Comparison of ENCODE assay signal across 8 cellular contexts in genomic region chr1:183024352-183025337, GRCh38. TPM values are rescaled to one million over a fixed set of nuclear protein-coding genes. Genes with fewer than 3 reads are reported as not detected.
DNase-seq lines count a peak whose midpoint lies in the region; ATAC-seq and TF ChIP-seq lines count a peak whose summit lies in the region.

No MANE protein-coding gene starts in this region.

- H3K9me3 ChIP-seq in T-helper 17 cell (ENCODE audit: control insufficient read depth, low read length, poor library complexity, severe bottlenecking), result no peaks in the 10 kb centered on the region
- no peaks in the 10 kb centered on the region for H3K9me3 ChIP-seq in right cardiac atrium (ENCODE audit: control insufficient read depth, low read length)
- no peaks in the 10 kb centered on the region for H3K9me3 ChIP-seq in smooth muscle cell (replicated peaks; ENCODE audit: low read depth)

- H3K4me3 ChIP-seq in right cardiac atrium (ENCODE audit: low read length) (peak overlapping the region; percentile 97), smooth muscle cell (peak overlapping the region; percentile 72)

- peaks cover 49% of the 10 kb centered on the region for H4K20me1 ChIP-seq in smooth muscle cell (ENCODE audit: low read depth)

- H3K27me3 ChIP-seq in right cardiac atrium (ENCODE audit: control insufficient read depth, insufficient read depth) (no peaks in the 10 kb centered on the region), smooth muscle cell (ENCODE audit: low read depth) (no peaks in the 10 kb centered on the region)

- WGBS in right cardiac atrium, result 5% methylated on average over 14 of the region's 14 CpGs
- WGBS in smooth muscle cell (ENCODE audit: low lambda C conversion rate), result 9% methylated on average over 14 of the region's 14 CpGs

- H3K36me3 ChIP-seq in smooth muscle cell (ENCODE audit: low read depth), result no peaks in the 10 kb centered on the region

- H2AFZ ChIP-seq in smooth muscle cell (ENCODE audit: low read depth), result no peak overlapping the region

- peaks cover 3 to 4% of the 10 kb centered on the region in 2 donors for H3K36me3 Mint-ChIP-seq in activated T-cell treated with anti-CD3 and anti-CD28 coated beads, Interleukin-2, amount 50 U/mL, for 72 hours (ENCODE audit: insufficient read depth in 2 of 2)
- peaks cover 7% of the 10 kb centered on the region for H3K36me3 Mint-ChIP-seq in T-helper 17 cell (ENCODE audit: low read depth)

- H3K27ac ChIP-seq in right cardiac atrium (ENCODE audit: low read length) (peak overlapping the region; percentile 94), smooth muscle cell (ENCODE audit: low read depth) (peak overlapping the region; percentile 100)

- no peaks in the 10 kb centered on the region for H3K9me3 Mint-ChIP-seq in activated T-cell treated with anti-CD3 and anti-CD28 coated beads, Interleukin-2, amount 50 U/mL, for 72 hours

- peak overlapping the region; percentile 92 for H3K9ac ChIP-seq in smooth muscle cell (ENCODE audit: low read depth)

- H3K4me1 Mint-ChIP-seq in activated T-cell treated with anti-CD3 and anti-CD28 coated beads, Interleukin-2, amount 50 U/mL, for 72 hours (ENCODE audit: low read depth), result peaks cover 22% of the 10 kb centered on the region
- peaks cover 10% of the 10 kb centered on the region for H3K4me1 Mint-ChIP-seq in T-helper 17 cell

- peaks cover 5% of the 10 kb centered on the region for H3F3A ChIP-seq in smooth muscle cell (ENCODE audit: low read depth)

- no peak for ATAC-seq in activated T-cell treated with anti-CD3 and anti-CD28 coated beads, Interleukin-2, amount 50 U/mL, for 72 hours (replicated peaks in 1 of 2)
- ATAC-seq in T-helper 17 cell, result no peak
- no peak for ATAC-seq in right cardiac atrium
- no peak for ATAC-seq in GM19351 (IDR thresholded peaks at IDR 0.05; ENCODE audit: unreplicated experiment)

- peaks cover 58% of the 10 kb centered on the region for H3K79me2 ChIP-seq in smooth muscle cell (ENCODE audit: low read depth)

- peaks cover 76% of the 10 kb centered on the region for H3K27me3 Mint-ChIP-seq in activated T-cell treated with anti-CD3 and anti-CD28 coated beads, Interleukin-2, amount 50 U/mL, for 72 hours (ENCODE audit: low read depth)
- peaks cover 81% of the 10 kb centered on the region for H3K27me3 Mint-ChIP-seq in T-helper 17 cell

- no peak for TF ChIP-seq CTCF in smooth muscle cell (IDR thresholded peaks at IDR 0.05; ENCODE audit: borderline replicate concordance, insufficient read depth, poor library complexity, severe bottlenecking)

- H3K4me1 ChIP-seq in right cardiac atrium (ENCODE audit: control insufficient read depth, insufficient read depth, low read length) (peaks cover 4% of the 10 kb centered on the region), smooth muscle cell (ENCODE audit: low read depth) (peaks cover 39% of the 10 kb centered on the region)

- H3K27ac Mint-ChIP-seq in activated T-cell treated with anti-CD3 and anti-CD28 coated beads, Interleukin-2, amount 50 U/mL, for 72 hours, result no peak overlapping the region
- H3K27ac Mint-ChIP-seq in T-helper 17 cell, result no peak overlapping the region

- DNase-seq in activated T-cell treated with anti-CD3 and anti-CD28 coated beads, Interleukin-2, amount 50 U/mL, for 72 hours, result no peak
- DNase-seq in activated T-cell treated with anti-CD3 and anti-CD28 coated beads for 4 hours, result no peak
- DNase-seq in T-helper 17 cell, result no peak
- DNase-seq in right cardiac atrium, result no peak
- no peak for DNase-seq in smooth muscle cell (lab: John Stamatoyannopoulos, UW; ENCODE audit: unreplicated experiment)
- DNase-seq in NCI-H1092 (lab: John Stamatoyannopoulos, UW), result no peak
- DNase-seq in activated CD4-positive, alpha-beta T cell treated with anti-CD3 and anti-CD28 coated beads, Interleukin-2, amount 50 U/mL, for 1 hour, result no peak

- intact Hi-C loops in right cardiac atrium (cut with DNase I), result loop anchor here in 2 of 4 donors (10.0 kb wide), 3 partner anchors 60 to 200 kb away; no protein-coding TSS in a partner anchor

- H3K4me3 Mint-ChIP-seq in activated T-cell treated with anti-CD3 and anti-CD28 coated beads, Interleukin-2, amount 50 U/mL, for 72 hours, result peak overlapping the region; percentile 83 to 84
- peak overlapping the region; percentile 82 for H3K4me3 Mint-ChIP-seq in T-helper 17 cell

- peak overlapping the region; percentile 88 for H3K4me2 ChIP-seq in smooth muscle cell

RNA-seq across cellular contexts. Expression of gene LAMC1, which starts 1.4 kb away (rescaled TPM):
- under 1 TPM; 0.24 to 0.51 TPM for total RNA-seq in activated T-cell treated with anti-CD3 and anti-CD28 coated beads, Interleukin-2, amount 50 U/mL, for 72 hours
- under 1 TPM; 0.70 to 0.83 TPM for total RNA-seq in T-helper 17 cell
- 100 to 1,000 TPM in 2 of 4 donors, 10 to 100 TPM in 2; 87.1 to 130 (median 112) TPM for total RNA-seq in right cardiac atrium
- polyA plus RNA-seq in right cardiac atrium, result 40.3 TPM
- total RNA-seq in smooth muscle cell, result 137 and 156 TPM in 2 replicates
- 64.9 and 71.0 TPM in 2 replicates for polyA plus RNA-seq in smooth muscle cell

Comparison
In these comparisons a context has a peak if more than half of its experiments do, and no peak if none do; other contexts are left out.
1. RNA of gene LAMC1, which starts 1.4 kb away (total RNA-seq): 137 to 156 TPM in smooth muscle cell and 87.1 to 130 TPM in right cardiac atrium; 0.70 to 0.83 TPM in T-helper 17 cell and 0.24 to 0.51 TPM in activated T-cell treated with anti-CD3 and anti-CD28 coated beads, Interleukin-2, amount 50 U/mL, for 72 hours; every median in the first group is over 10 times any median in the second.